1 cellular context compared by ENCODE assay signal in genomic region chr5:141608046-141608445, GRCh38.
TF ChIP-seq lines count a peak whose summit lies in the region.

No MANE protein-coding gene starts in this region.

TF ChIP-seq in liver, 16 proteins besides CTCF, POLR2A, EP300 and RAD21 (continued from another document):
- TF ChIP-seq NR2F2 (IDR thresholded peaks at IDR 0.05) (no peak), YY1 (IDR thresholded peaks at IDR 0.05) (no peak), HNF4G (IDR thresholded peaks at IDR 0.05) (no peak), HNF4A (conservative IDR thresholded peaks at IDR 0.05) (no peak), FOXA1 (IDR thresholded peaks at IDR 0.05) (no peak), JUND (IDR thresholded peaks at IDR 0.05) (no peak)
